ENCODE assay signal across 8 cellular contexts in the genomic region with DNA sequence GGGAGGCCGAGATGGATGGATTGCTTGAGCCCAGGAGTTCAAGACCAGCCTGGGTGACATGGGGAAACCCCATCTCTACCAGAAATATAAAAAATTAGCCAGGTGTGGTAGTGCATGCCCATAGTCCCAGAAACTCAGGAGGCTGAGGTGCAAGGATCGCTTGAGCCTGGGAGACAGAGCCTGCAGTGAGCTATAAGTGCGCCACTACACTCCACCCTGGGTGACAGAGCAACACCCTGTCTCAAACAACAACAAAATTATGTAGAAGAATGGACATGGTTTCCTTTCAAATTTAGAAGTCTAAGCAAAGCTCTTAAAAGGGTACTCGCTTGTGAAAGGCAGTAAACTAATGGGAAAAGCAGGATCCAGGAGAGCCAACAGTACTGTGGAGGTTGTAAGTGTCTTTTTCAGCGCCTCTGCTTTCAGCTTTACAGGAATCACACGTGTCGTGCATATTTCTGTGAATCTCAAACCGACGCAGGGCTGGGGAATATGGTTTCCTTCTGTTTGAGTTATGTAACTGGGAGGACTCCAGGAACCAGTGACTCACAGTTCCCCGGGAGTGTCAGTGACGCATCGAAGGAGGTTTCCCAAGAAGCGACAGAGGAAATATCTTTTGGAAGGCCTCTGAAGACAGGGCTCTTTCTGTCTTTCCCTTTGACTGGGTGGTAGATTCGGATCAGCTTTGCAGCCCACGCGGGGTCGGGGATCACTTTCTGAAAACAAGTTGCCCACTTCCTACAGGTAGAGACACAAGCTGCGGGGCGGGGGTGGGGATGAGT. TPM values are rescaled to one million over a fixed set of nuclear protein-coding genes. Genes with fewer than 3 reads are reported as not detected.
DNase-seq lines count a peak whose midpoint lies in the region; ATAC-seq and TF ChIP-seq lines count a peak whose summit lies in the region.
"Not testable (repeated sequence)": the region's sequence is repeated elsewhere in the genome, so short reads cannot be mapped to it uniquely, and the experiment has no call there.

No MANE protein-coding gene starts in this region.

- H3K27ac ChIP-seq in PC-3 (ENCODE audit: low read length) (peak overlapping the region; percentile 59), upper lobe of left lung (peak overlapping the region in 2 of 4 donors; percentile 35 to 42)

- H3K27ac Mint-ChIP-seq in activated CD4-positive, alpha-beta memory T cell treated with anti-CD3 and anti-CD28 coated beads, Interleukin-2, amount 10 ng/mL, durations not matched to agents 7 days and 5 days, result not testable (repeated sequence)
- H3K27ac Mint-ChIP-seq in mesothelial cell of epicardium, result peak overlapping the region; percentile 21

- POLR2A ChIA-PET in PC-3 (lab: Charles Lee; ENCODE audit: unreplicated experiment); activated CD4-positive, alpha-beta memory T cell treated with anti-CD3 and anti-CD28 coated beads, Interleukin-2, amount 10 ng/mL, durations not matched to agents 7 days and 5 days (lab: Charles Lee): not testable (repeated sequence)

- in situ Hi-C loops in astrocyte of the cerebellum (cut with HindIII; ENCODE audit: low sequenced_read_pairs), result not testable (repeated sequence)

- TF ChIP-seq CTCF in PC-3 (conservative IDR thresholded peaks at IDR 0.05; ENCODE audit: low read depth, low read length); astrocyte of the cerebellum (IDR thresholded peaks at IDR 0.05; ENCODE audit: low read depth, low read length, missing control alignments); fibroblast of the aortic adventitia (IDR thresholded peaks at IDR 0.05; ENCODE audit: insufficient read depth, low read length); mesothelial cell of epicardium (IDR thresholded peaks at IDR 0.05; ENCODE audit: unreplicated experiment); upper lobe of left lung (IDR thresholded peaks at IDR 0.05): not testable (repeated sequence)

- H3K9me3 Mint-ChIP-seq in activated CD4-positive, alpha-beta memory T cell treated with anti-CD3 and anti-CD28 coated beads, Interleukin-2, amount 10 ng/mL, durations not matched to agents 7 days and 5 days; mesothelial cell of epicardium: not testable (repeated sequence)

- H3K4me3 Mint-ChIP-seq in activated CD4-positive, alpha-beta memory T cell treated with anti-CD3 and anti-CD28 coated beads, Interleukin-2, amount 10 ng/mL, durations not matched to agents 7 days and 5 days; mesothelial cell of epicardium: not testable (repeated sequence)

- intact Hi-C loops in PC-3 (cut with micrococcal nuclease), result not testable (repeated sequence)

- not testable (repeated sequence) for H3K27me3 ChIP-seq in PC-3 (ENCODE audit: low read length); upper lobe of left lung

- TF ChIP-seq EP300 in upper lobe of left lung (IDR thresholded peaks at IDR 0.05), result peak in 1 of 4 donors; percentile 19

- peak overlapping the region; percentile 71 for H3K4me2 ChIP-seq in PC-3 (ENCODE audit: low read length)

- CTCF ChIA-PET in PC-3 (lab: Charles Lee); activated CD4-positive, alpha-beta memory T cell treated with anti-CD3 and anti-CD28 coated beads, Interleukin-2, amount 10 ng/mL, durations not matched to agents 7 days and 5 days (lab: Charles Lee): not testable (repeated sequence)

- not testable (repeated sequence) for H3K27me3 Mint-ChIP-seq in activated CD4-positive, alpha-beta memory T cell treated with anti-CD3 and anti-CD28 coated beads, Interleukin-2, amount 10 ng/mL, durations not matched to agents 7 days and 5 days; mesothelial cell of epicardium (ENCODE audit: low read depth)

- TF ChIP-seq POLR2A in upper lobe of left lung (IDR thresholded peaks at IDR 0.05), result not testable (repeated sequence)

- peak overlapping the region; percentile 47; the same call in 1 of the 2 replicates for H3K4me3 ChIP-seq in PC-3 (ENCODE audit: low read length)
- not testable (repeated sequence) for H3K4me3 ChIP-seq in astrocyte of the cerebellum (ENCODE audit: low read depth, low read length); upper lobe of left lung
- H3K4me3 ChIP-seq in fibroblast of the aortic adventitia (ENCODE audit: low read depth, low read length), result peak overlapping the region; percentile 25

- peak overlapping the region; percentile 77 for H2AFZ ChIP-seq in PC-3 (ENCODE audit: low read length)

- peak; percentile 98 for ATAC-seq in PC-3
- peak; percentile 81 to 96 for ATAC-seq in upper lobe of left lung (ENCODE audit: low FRiP score in 2 of 2)

- not testable (repeated sequence) for H3K9me2 ChIP-seq in PC-3 (replicated peaks; ENCODE audit: low read length)

- not testable (repeated sequence) for H3K9me3 ChIP-seq in PC-3 (ENCODE audit: low read length); upper lobe of left lung

- peak overlapping the region; percentile 24; the same call in 1 of the 2 replicates for H3K9ac ChIP-seq in PC-3 (ENCODE audit: low read length)

- BruUV-seq in PC-3 (replicated peaks; lab: Mats Ljungman, UMichigan), result not testable (repeated sequence)

- H3K79me2 ChIP-seq in PC-3 (ENCODE audit: low read length), result not testable (repeated sequence)

- peak; percentile 69 for DNase-seq in GM04503 (ENCODE audit: low read depth)
- DNase-seq in PC-3, result peak; percentile 90
- peak; percentile 19 for DNase-seq in activated CD4-positive, alpha-beta memory T cell treated with anti-CD3 and anti-CD28 coated beads, Interleukin-2, amount 10 ng/mL, durations not matched to agents 7 days and 5 days
- DNase-seq in astrocyte of the cerebellum (ENCODE audit: low read depth), result peak; percentile 69
- DNase-seq in fibroblast of the aortic adventitia (ENCODE audit: low read depth), result peak; percentile 85
- DNase-seq in mesothelial cell of epicardium (ENCODE audit: low spot score in 2 of 2, unreplicated experiment in 2 of 2), result not testable (repeated sequence)
- DNase-seq in stimulated activated CD4-positive, alpha-beta T cell treated with anti-CD3 and anti-CD28 coated beads, Interleukin-15, amount 100 ng/mL, for 24 hours, result peak; percentile 72
- peak in 1 of 2 donors; percentile 81 for DNase-seq in upper lobe of left lung

- not testable (repeated sequence) for H4K20me1 ChIP-seq in PC-3 (ENCODE audit: low read length)

- H3K36me3 ChIP-seq in PC-3 (ENCODE audit: low read depth, low read length); upper lobe of left lung: not testable (repeated sequence)

- not testable (repeated sequence) for H3F3A ChIP-seq in PC-3 (ENCODE audit: low read length, unreplicated experiment)

- not testable (repeated sequence) for H3K36me3 Mint-ChIP-seq in activated CD4-positive, alpha-beta memory T cell treated with anti-CD3 and anti-CD28 coated beads, Interleukin-2, amount 10 ng/mL, durations not matched to agents 7 days and 5 days (ENCODE audit: low read depth); mesothelial cell of epicardium

- H3K4me1 ChIP-seq in PC-3 (ENCODE audit: insufficient read depth, low read length); upper lobe of left lung: not testable (repeated sequence)

- H3K4me1 Mint-ChIP-seq in activated CD4-positive, alpha-beta memory T cell treated with anti-CD3 and anti-CD28 coated beads, Interleukin-2, amount 10 ng/mL, durations not matched to agents 7 days and 5 days, result peaks cover 19% of the 10 kb centered on the region
- H3K4me1 Mint-ChIP-seq in mesothelial cell of epicardium, result not testable (repeated sequence)

- 35 to 43% methylated on average over 9 to 13 of the region's 19 CpGs for WGBS in upper lobe of left lung, 2 donors

RNA-seq across cellular contexts. Expression of gene CD8B, which starts 24.6 kb away (rescaled TPM):
- not detected in 2 replicates for total RNA-seq in PC-3 (2014; rRNA removed)
- 1 to 10 TPM; 1.7 to 2.1 TPM for total RNA-seq in activated CD4-positive, alpha-beta memory T cell treated with anti-CD3 and anti-CD28 coated beads, Interleukin-2, amount 10 ng/mL, durations not matched to agents 7 days and 5 days
- total RNA-seq in fibroblast of the aortic adventitia (ENCODE audit: low replicate concordance), result not detected in 2 replicates
- total RNA-seq in mesothelial cell of epicardium, result 0.24 TPM in 1 of 3 replicates, not detected in the others
- total RNA-seq in upper lobe of left lung, result 10 to 100 TPM in 1 of 6 donors, 1 to 10 TPM in 5; 1.4 to 13.3 (median 5.2) TPM

RNA-seq across cellular contexts. Expression of gene CD8A, which starts 46.4 kb away (rescaled TPM):
- 0.18 TPM in 1 of 2 replicates, not detected in the other for total RNA-seq in PC-3 (2014; rRNA removed)
- total RNA-seq in activated CD4-positive, alpha-beta memory T cell treated with anti-CD3 and anti-CD28 coated beads, Interleukin-2, amount 10 ng/mL, durations not matched to agents 7 days and 5 days, result 1 to 10 TPM; 4.1 to 4.8 TPM
- total RNA-seq in fibroblast of the aortic adventitia (ENCODE audit: low replicate concordance), result not detected in 2 replicates
- 0.31 to 0.38 TPM (median 0.36 TPM) in 3 replicates for total RNA-seq in mesothelial cell of epicardium
- total RNA-seq in upper lobe of left lung, result 1 to 10 TPM; 4.1 to 5.6 (median 4.7) TPM
